In genomic region chr1:235329139-235329808, GRCh38 we compare ENCODE assay signal across 8 cellular contexts. TPM values are rescaled to one million over a fixed set of nuclear protein-coding genes. Genes with fewer than 3 reads are reported as not detected.
DNase-seq lines count a peak whose midpoint lies in the region; ATAC-seq and TF ChIP-seq lines count a peak whose summit lies in the region.

No MANE protein-coding gene starts in this region.

- H3K36me3 ChIP-seq in sigmoid colon: no peaks in the 10 kb centered on the region

- peak overlapping the region; percentile 51 to 95 (median 72) for H3K4me3 ChIP-seq in sigmoid colon

- intact Hi-C loops in sigmoid colon (cut with DNase I): loop anchor here (2.0 to 5.0 kb wide), 4 partner anchors 57 to 173 kb away; partner anchors contain the start of genes B3GALNT2 and RBM34

- no peak for ATAC-seq in left lobe of liver

- peak overlapping the region; percentile 90 to 97 (median 92) for H3K27ac ChIP-seq in sigmoid colon

- no peaks in the 10 kb centered on the region for H3K9me3 ChIP-seq in sigmoid colon

- TF ChIP-seq CTCF in sigmoid colon (IDR thresholded peaks at IDR 0.05): peak in 1 of 4 experiments; percentile 0

- WGBS in sigmoid colon, 2 donors: 1 to 2% methylated on average over 20 of the region's 20 CpGs

- TF ChIP-seq EP300 in sigmoid colon (IDR thresholded peaks at IDR 0.05): no peak

- peaks cover 6 to 59% (median 55%) of the 10 kb centered on the region in 4 donors for H3K4me1 ChIP-seq in sigmoid colon

- DNase-seq in DMS79 treated with DMSO at 0.1 percent for 48 hours (lab: John Stamatoyannopoulos, UW) (peak; percentile 73), DMS79 (lab: John Stamatoyannopoulos, UW) (no peak), HCEC 1CT (peak; percentile 35), NCI-H2227 (lab: John Stamatoyannopoulos, UW; ENCODE audit: unreplicated experiment) (peak; percentile 65), glomerular visceral epithelial cell (ENCODE audit: extremely low spot score) (peak; percentile 47), sigmoid colon (peak; percentile 72), left lobe of liver (ENCODE audit: low spot score) (no peak)
- peak; percentile 10 to 30 for DNase-seq in activated T-helper 1 cell treated with anti-CD3 and anti-CD28 coated beads, Interleukin-2, amount 50 U/mL, for 16 hours (ENCODE audit: low read depth in 1 of 2, low spot score in 1 of 2)

- H3K27me3 ChIP-seq in sigmoid colon: no peaks in the 10 kb centered on the region

- no peak for TF ChIP-seq POLR2A in sigmoid colon (IDR thresholded peaks at IDR 0.05)

RNA-seq across cellular contexts. Expression of gene GGPS1, which starts 0.9 kb away (rescaled TPM):
- total RNA-seq in sigmoid colon (10 to 100 TPM; 29.5 to 35.7 (median 30.8) TPM), left lobe of liver (8.6 TPM)
- polyA plus RNA-seq in sigmoid colon: 10 to 100 TPM; 16.6 to 33.6 (median 28.9) TPM

RNA-seq across cellular contexts. Expression of gene ARID4B, which starts 1.3 kb away (rescaled TPM):
- total RNA-seq in sigmoid colon: 10 to 100 TPM; 30.1 to 41.7 (median 38.4) TPM
- 10 to 100 TPM in 1 of 3 donors, 1 to 10 TPM in 2; 8.1 to 15.9 (median 9.0) TPM for polyA plus RNA-seq in sigmoid colon
- total RNA-seq in left lobe of liver: 10.9 TPM

RNA-seq across cellular contexts. Expression of gene TBCE, which starts 38.0 kb away (rescaled TPM):
- total RNA-seq in sigmoid colon (10 to 100 TPM; 16.3 to 21.9 (median 17.7) TPM), left lobe of liver (13.6 TPM)
- polyA plus RNA-seq in sigmoid colon: 10 to 100 TPM; 14.4 to 24.3 (median 14.6) TPM

Comparison
In these comparisons a context has a peak if more than half of its experiments do, and no peak if none do; other contexts are left out.
1. DNase-seq: peak in DMS79 treated with DMSO at 0.1 percent for 48 hours (single experiment), HCEC 1CT (single experiment), NCI-H2227 (single experiment), activated T-helper 1 cell treated with anti-CD3 and anti-CD28 coated beads, Interleukin-2, amount 50 U/mL, for 16 hours (2 of 2), glomerular visceral epithelial cell (single experiment) and sigmoid colon (single experiment); none in DMS79 (single experiment) and left lobe of liver (single experiment).